In genomic region chr17:66492080-66492479, GRCh38 we compare ENCODE assay signal across 13 cellular contexts.
DNase-seq lines count a peak whose midpoint lies in the region; ATAC-seq and TF ChIP-seq lines count a peak whose summit lies in the region.
"Had no signal": no experiment of that assay in that cellular context is flagged by ENCODE, and none has a peak within 500 bp of the region (broad histone marks: within the 10 kb centered on the region; RNA-seq: fewer than 3 reads in every experiment).

No MANE protein-coding gene starts in this region.

- POLR2A ChIA-PET in RWPE1 (lab: Yijun Ruan, JAX; ENCODE audit: low non-redundant PET), result no interaction called here

- H3K27ac ChIP-seq in KOPT-K1 (ENCODE audit: low read depth, low read length, poor library complexity, severe bottlenecking) (peak overlapping the region; percentile 35), osteoblast (ENCODE audit: low read depth, low read length) (peak overlapping the region; percentile 96), RWPE1 (no peak overlapping the region), aorta (ENCODE audit: low read depth in 1 of 2, low read length in 2 of 2) (no peak overlapping the region)
- H3K27ac ChIP-seq: PC-9 had no signal

- H3K4me2 ChIP-seq in osteoblast (ENCODE audit: insufficient read depth, low read length), result no peak overlapping the region
- H3K4me2 ChIP-seq: PC-9 had no signal

- H3K27me3 ChIP-seq in osteoblast (ENCODE audit: insufficient read depth, low read length) (no peaks in the 10 kb centered on the region), aorta (ENCODE audit: control insufficient read depth in 1 of 2, insufficient read depth in 2 of 2, low read length in 1 of 2) (no peaks in the 10 kb centered on the region)

- no peak for DNase-seq in stimulated activated naive CD8-positive, alpha-beta T cell treated with anti-CD3 and anti-CD28 coated beads, Interleukin-15, amount 100 ng/mL, for 72 hours
- DNase-seq in activated naive CD8-positive, alpha-beta T cell treated with anti-CD3 and anti-CD28 coated beads, Interleukin-2, amount 50 U/mL, for 24 hours, result no peak
- DNase-seq in osteoblast (ENCODE audit: insufficient read length, low spot score, missing footprints) (no peak), RWPE1 (ENCODE audit: low spot score) (no peak), aorta (no peak)
- DNase-seq: NCI-H226; NCI-H526 treated with DMSO at 0.1 percent for 48 hours; NK-92 treated with Interleukin-12 subunit alpha and Interleukin-12 subunit beta, amount 100 ng/mL, for 24 hours; PC-9 had no signal

- peaks cover 43% of the 10 kb centered on the region for H3K36me3 Mint-ChIP-seq in stimulated activated naive CD8-positive, alpha-beta T cell treated with anti-CD3 and anti-CD28 coated beads, Interleukin-15, Interleukin-2, amounts not matched to agents 100 ng/mL and 50 ng/mL, for 24 hours (ENCODE audit: low read depth)
- H3K36me3 Mint-ChIP-seq in activated naive CD8-positive, alpha-beta T cell treated with anti-CD3 and anti-CD28 coated beads, Interleukin-2, amount 50 U/mL, for 24 hours (ENCODE audit: low read depth), result peaks cover 28% of the 10 kb centered on the region

- 85 to 93% methylated on average over 4 of the region's 4 CpGs for WGBS in aorta, 2 donors

- H3K36me3 ChIP-seq in KOPT-K1 (ENCODE audit: insufficient read depth, low read length) (peaks cover 17% of the 10 kb centered on the region), osteoblast (ENCODE audit: insufficient read depth, low read length) (no peaks in the 10 kb centered on the region), aorta (ENCODE audit: control insufficient read depth in 1 of 2, insufficient read depth in 2 of 2, low read length in 1 of 2) (no peaks in the 10 kb centered on the region)
- H3K36me3 ChIP-seq: HAP-1 had no signal

- H3K9me3 Mint-ChIP-seq in stimulated activated naive CD8-positive, alpha-beta T cell treated with anti-CD3 and anti-CD28 coated beads, Interleukin-15, Interleukin-2, amounts not matched to agents 100 ng/mL and 50 ng/mL, for 24 hours, result no peaks in the 10 kb centered on the region
- no peaks in the 10 kb centered on the region for H3K9me3 Mint-ChIP-seq in stimulated activated naive CD8-positive, alpha-beta T cell treated with anti-CD3 and anti-CD28 coated beads, Interleukin-15, amount 100 ng/mL, for 72 hours
- no peaks in the 10 kb centered on the region for H3K9me3 Mint-ChIP-seq in activated naive CD8-positive, alpha-beta T cell treated with anti-CD3 and anti-CD28 coated beads, Interleukin-2, amount 50 U/mL, for 24 hours

- H3K4me3 ChIP-seq in osteoblast (ENCODE audit: insufficient read depth, low read length) (no peak overlapping the region), aorta (ENCODE audit: low read length in 2 of 2) (no peak overlapping the region)
- H3K4me3 ChIP-seq: HAP-1, PC-9 had no signal

- no peak overlapping the region for H2AFZ ChIP-seq in osteoblast (ENCODE audit: low read length)
- H2AFZ ChIP-seq: PC-9 had no signal

- H3K9me3 ChIP-seq in KOPT-K1 (ENCODE audit: insufficient read depth, low read length, poor library complexity, severe bottlenecking) (no peaks in the 10 kb centered on the region), osteoblast (ENCODE audit: low read depth, low read length) (no peaks in the 10 kb centered on the region), aorta (ENCODE audit: control insufficient read depth, low read length) (no peaks in the 10 kb centered on the region)
- H3K9me3 ChIP-seq: HAP-1 had no signal

- no peak overlapping the region for H3K4me3 Mint-ChIP-seq in stimulated activated naive CD8-positive, alpha-beta T cell treated with anti-CD3 and anti-CD28 coated beads, Interleukin-15, Interleukin-2, amounts not matched to agents 100 ng/mL and 50 ng/mL, for 24 hours
- H3K4me3 Mint-ChIP-seq in stimulated activated naive CD8-positive, alpha-beta T cell treated with anti-CD3 and anti-CD28 coated beads, Interleukin-15, amount 100 ng/mL, for 72 hours, result no peak overlapping the region
- no peak overlapping the region for H3K4me3 Mint-ChIP-seq in activated naive CD8-positive, alpha-beta T cell treated with anti-CD3 and anti-CD28 coated beads, Interleukin-2, amount 50 U/mL, for 24 hours

- no peak for ATAC-seq in stimulated activated naive CD8-positive, alpha-beta T cell treated with anti-CD3 and anti-CD28 coated beads, Interleukin-15, amount 100 ng/mL, for 72 hours
- no peak for ATAC-seq in activated naive CD8-positive, alpha-beta T cell treated with anti-CD3 and anti-CD28 coated beads, Interleukin-2, amount 50 U/mL, for 24 hours
- ATAC-seq in GM18907 (IDR thresholded peaks at IDR 0.05; ENCODE audit: unreplicated experiment), result no peak
- ATAC-seq in aorta (ENCODE audit: low FRiP score), result no peak

- H3K27me3 Mint-ChIP-seq in stimulated activated naive CD8-positive, alpha-beta T cell treated with anti-CD3 and anti-CD28 coated beads, Interleukin-15, Interleukin-2, amounts not matched to agents 100 ng/mL and 50 ng/mL, for 24 hours, result no peaks in the 10 kb centered on the region
- no peaks in the 10 kb centered on the region for H3K27me3 Mint-ChIP-seq in stimulated activated naive CD8-positive, alpha-beta T cell treated with anti-CD3 and anti-CD28 coated beads, Interleukin-15, amount 100 ng/mL, for 72 hours
- no peaks in the 10 kb centered on the region for H3K27me3 Mint-ChIP-seq in activated naive CD8-positive, alpha-beta T cell treated with anti-CD3 and anti-CD28 coated beads, Interleukin-2, amount 50 U/mL, for 24 hours

- H3K4me1 ChIP-seq in osteoblast (ENCODE audit: insufficient read depth, low read length) (peaks cover 31% of the 10 kb centered on the region), aorta (ENCODE audit: control insufficient read depth in 1 of 2, insufficient read depth in 2 of 2, low read length in 2 of 2) (no peaks in the 10 kb centered on the region)
- H3K4me1 ChIP-seq: HAP-1 had no signal

- CTCF ChIA-PET in RWPE1 (lab: Yijun Ruan, JAX), result interaction anchor here (0.7 kb wide), 1 partner anchor 236 kb away, joined by 3 read pairs; no protein-coding TSS in a partner anchor

- TF ChIP-seq CTCF in osteoblast (IDR thresholded peaks at IDR 0.05; ENCODE audit: extremely low read depth, low read depth, low read length), result no peak
- no peak for TF ChIP-seq CTCF in RWPE1 (conservative IDR thresholded peaks at IDR 0.05; ENCODE audit: low read depth)

- intact Hi-C loops in aorta (cut with DNase I), result no loop called here

- H3K4me1 Mint-ChIP-seq in stimulated activated naive CD8-positive, alpha-beta T cell treated with anti-CD3 and anti-CD28 coated beads, Interleukin-15, Interleukin-2, amounts not matched to agents 100 ng/mL and 50 ng/mL, for 24 hours (ENCODE audit: low read depth), result peaks cover 67% of the 10 kb centered on the region
- H3K4me1 Mint-ChIP-seq in stimulated activated naive CD8-positive, alpha-beta T cell treated with anti-CD3 and anti-CD28 coated beads, Interleukin-15, amount 100 ng/mL, for 72 hours, result peaks cover 73% of the 10 kb centered on the region
- H3K4me1 Mint-ChIP-seq in activated naive CD8-positive, alpha-beta T cell treated with anti-CD3 and anti-CD28 coated beads, Interleukin-2, amount 50 U/mL, for 24 hours, result peaks cover 79% of the 10 kb centered on the region

- peaks cover 8% of the 10 kb centered on the region for H4K20me1 ChIP-seq in osteoblast (ENCODE audit: insufficient read depth, low read length)

- peaks cover 64% of the 10 kb centered on the region for H3K79me2 ChIP-seq in osteoblast (ENCODE audit: insufficient read depth, low read length)

- H3K27ac Mint-ChIP-seq in stimulated activated naive CD8-positive, alpha-beta T cell treated with anti-CD3 and anti-CD28 coated beads, Interleukin-15, Interleukin-2, amounts not matched to agents 100 ng/mL and 50 ng/mL, for 24 hours, result peak overlapping the region; percentile 75
- no peak overlapping the region for H3K27ac Mint-ChIP-seq in stimulated activated naive CD8-positive, alpha-beta T cell treated with anti-CD3 and anti-CD28 coated beads, Interleukin-15, amount 100 ng/mL, for 72 hours
- peak overlapping the region; percentile 50 for H3K27ac Mint-ChIP-seq in activated naive CD8-positive, alpha-beta T cell treated with anti-CD3 and anti-CD28 coated beads, Interleukin-2, amount 50 U/mL, for 24 hours

Comparison
In these comparisons a context has a peak if more than half of its experiments do, and no peak if none do; other contexts are left out.
1. H3K27ac Mint-ChIP-seq: peak in stimulated activated naive CD8-positive, alpha-beta T cell treated with anti-CD3 and anti-CD28 coated beads, Interleukin-15, Interleukin-2, amounts not matched to agents 100 ng/mL and 50 ng/mL, for 24 hours (single experiment) and activated naive CD8-positive, alpha-beta T cell treated with anti-CD3 and anti-CD28 coated beads, Interleukin-2, amount 50 U/mL, for 24 hours (single experiment); none in stimulated activated naive CD8-positive, alpha-beta T cell treated with anti-CD3 and anti-CD28 coated beads, Interleukin-15, amount 100 ng/mL, for 72 hours (0 of 2).
2. H3K27ac ChIP-seq: peak in KOPT-K1 (single experiment) and osteoblast (single experiment); none in RWPE1 (single experiment) and aorta (0 of 2).